Comparison of ENCODE assay signal across 16 cellular contexts in genomic region chr13:44756411-44756810, GRCh38.
DNase-seq lines count a peak whose midpoint lies in the region; ATAC-seq and TF ChIP-seq lines count a peak whose summit lies in the region.
"Had no signal": no experiment of that assay in that cellular context is flagged by ENCODE, and none has a peak within 500 bp of the region (broad histone marks: within the 10 kb centered on the region; RNA-seq: fewer than 3 reads in every experiment).

No MANE protein-coding gene starts in this region.

- CTCF ChIA-PET in HCT116 (lab: Charles Lee), result no interaction called here
- CTCF ChIA-PET in SK-N-SH (lab: Yijun Ruan, JAX), result no interaction called here

- H2BK15ac ChIP-seq in H9 (ENCODE audit: low read depth, low read length), result no peak overlapping the region

- H3K36me3 ChIP-seq in HCT116 (ENCODE audit: control insufficient read depth in 1 of 2, insufficient read depth in 2 of 2, low read length in 2 of 2), result no peaks in the 10 kb centered on the region
- H3K36me3 ChIP-seq in SK-N-SH (replicated peaks in 1 of 2; ENCODE audit: control insufficient read depth in 1 of 2, insufficient read depth in 2 of 2, low read length in 1 of 2), result no peaks in the 10 kb centered on the region
- H3K36me3 ChIP-seq in skeletal muscle tissue (ENCODE audit: control insufficient read depth in 3 of 3, insufficient read depth in 3 of 3, low read length in 3 of 3), result no peaks in the 10 kb centered on the region

- TF ChIP-seq CTCF in HCT116 (IDR thresholded peaks at IDR 0.05 in 2 of 3, conservative IDR thresholded peaks at IDR 0.05 in 1 of 3; ENCODE audit: borderline replicate concordance in 1 of 3, insufficient read depth in 1 of 3, low read depth in 2 of 3, low read length in 2 of 3), result no peak
- no peak for TF ChIP-seq CTCF in SK-N-SH (IDR thresholded peaks at IDR 0.05)
- no peak for TF ChIP-seq CTCF in fibroblast of villous mesenchyme (IDR thresholded peaks at IDR 0.05; ENCODE audit: insufficient read depth, low read depth, low read length)
- no peak for TF ChIP-seq CTCF in H9 (conservative IDR thresholded peaks at IDR 0.05)

- no TSS peak for BruUV-seq in HCT116 (replicated peaks; lab: Mats Ljungman, UMichigan)

- whole genome bisulfite sequencing in SK-N-SH (ENCODE audit: low lambda C conversion rate), result 23% methylated on average over 3 of the region's 3 CpGs
- no CpG with 5 or more reads among the region's 3 CpGs for WGBS in H9 (ENCODE audit: extremely low coverage, insufficient read length, low lambda C conversion rate)

- no peak overlapping the region for H3K4me3 ChIP-seq in HCT116 (replicated peaks in 1 of 2; ENCODE audit: low read depth in 1 of 2, low read length in 2 of 2)
- H3K4me3 ChIP-seq in SK-N-SH (ENCODE audit: low read depth in 2 of 2, low read length in 1 of 2), result no peak overlapping the region
- H3K4me3 ChIP-seq in fibroblast of villous mesenchyme (ENCODE audit: low read depth, low read length), result no peak overlapping the region
- no peak overlapping the region for H3K4me3 ChIP-seq in skeletal muscle tissue (ENCODE audit: low read length in 3 of 3)
- H3K4me3 ChIP-seq: dorsolateral prefrontal cortex had no signal

- no peaks in the 10 kb centered on the region for H3K79me1 ChIP-seq in H9 (ENCODE audit: insufficient read depth, low read depth, low read length, poor library complexity, severe bottlenecking)

- ATAC-seq in HCT116 (no peak), HG02870 (IDR thresholded peaks at IDR 0.05; ENCODE audit: unreplicated experiment) (no peak)
- ATAC-seq: activated CD4-positive, alpha-beta T cell treated with anti-CD3 and anti-CD28 coated beads for 36 hours; right cardiac atrium had no signal

- H3K18ac ChIP-seq in H9 (ENCODE audit: insufficient read length, low read depth, low read length), result no peak overlapping the region

- intact Hi-C loops in HCT116 (cut with micrococcal nuclease), result no loop called here

- DNase-seq in HCT116 (ENCODE audit: low read depth, low spot score) (no peak), SK-N-SH (no peak), fibroblast of villous mesenchyme (ENCODE audit: low read depth) (peak; percentile 27), SHP77 (lab: John Stamatoyannopoulos, UW) (no peak), amygdala (lab: John Stamatoyannopoulos, UW) (no peak), H9 (no peak)
- DNase-seq: activated CD4-positive, alpha-beta T cell treated with anti-CD3 and anti-CD28 coated beads for 36 hours; activated naive CD4-positive, alpha-beta T cell; dorsolateral prefrontal cortex; NCI-H2029 treated with DMSO at 0.1 percent for 48 hours; NCI-H510A; right cardiac atrium; stimulated activated CD4-positive, alpha-beta T cell treated with anti-CD3 and anti-CD28 coated beads, Interleukin-4, amount 100 ng/mL, for 1 hour had no signal

- no peak overlapping the region for H3K4ac ChIP-seq in H9 (ENCODE audit: low read depth, low read length)

- no peak overlapping the region for H3K27ac Mint-ChIP-seq in H9
- H3K27ac Mint-ChIP-seq: activated CD4-positive, alpha-beta T cell treated with anti-CD3 and anti-CD28 coated beads for 36 hours; memory B cell had no signal

- H3K27me3 ChIP-seq in HCT116 (ENCODE audit: insufficient read depth, low read length), result no peaks in the 10 kb centered on the region
- no peaks in the 10 kb centered on the region for H3K27me3 ChIP-seq in SK-N-SH (ENCODE audit: insufficient read depth)
- no peaks in the 10 kb centered on the region for H3K27me3 ChIP-seq in skeletal muscle tissue (ENCODE audit: control insufficient read depth in 3 of 3, insufficient read depth in 3 of 3, low read length in 3 of 3)
- no peaks in the 10 kb centered on the region for H3K27me3 ChIP-seq in H9 (ENCODE audit: insufficient read depth, low read length)
- H3K27me3 ChIP-seq: dorsolateral prefrontal cortex had no signal

- RAD21 ChIA-PET in HCT116 (lab: Charles Lee; ENCODE audit: low non-redundant PET in 1 of 2, low total read pairs in 2 of 2, uncharacterized antibody in 2 of 2, unreplicated experiment in 2 of 2), result no interaction called here

- no peak overlapping the region for H4K91ac ChIP-seq in H9 (ENCODE audit: insufficient read length, low read depth, low read length)

- no peaks in the 10 kb centered on the region for H3K79me2 ChIP-seq in HCT116 (ENCODE audit: insufficient read depth, low read length)
- no peaks in the 10 kb centered on the region for H3K79me2 ChIP-seq in SK-N-SH (ENCODE audit: insufficient read depth)
- H3K79me2 ChIP-seq in H9 (ENCODE audit: insufficient read depth, low read length), result no peaks in the 10 kb centered on the region

- H3K23me2 ChIP-seq in H9 (ENCODE audit: insufficient read length, low read depth, low read length, poor library complexity, severe bottlenecking), result no peaks in the 10 kb centered on the region

- H3K14ac ChIP-seq in H9 (ENCODE audit: insufficient read depth, low read length), result no peak overlapping the region

- H2AK5ac ChIP-seq in H9 (ENCODE audit: insufficient read length, low read length), result no peak overlapping the region

- no peaks in the 10 kb centered on the region for H4K20me1 ChIP-seq in HCT116 (ENCODE audit: insufficient read depth)
- no peaks in the 10 kb centered on the region for H4K20me1 ChIP-seq in SK-N-SH (ENCODE audit: insufficient read depth)
- H4K20me1 ChIP-seq in H9 (ENCODE audit: control insufficient read depth, insufficient read depth, insufficient read length), result no peaks in the 10 kb centered on the region

- H3F3A ChIP-seq in SK-N-SH (replicated peaks; ENCODE audit: insufficient read depth), result peaks cover 30% of the 10 kb centered on the region

- H2BK12ac ChIP-seq in H9 (ENCODE audit: insufficient read length, low read depth, low read length), result no peak overlapping the region

- POLR2A ChIA-PET in HCT116 (lab: Charles Lee), result no interaction called here
- POLR2A ChIA-PET in SK-N-SH (lab: Yijun Ruan, JAX), result interaction anchor here (0.6 kb wide), 1 partner anchor 237 kb away, joined by 3 read pairs; no protein-coding TSS in a partner anchor

- no peaks in the 10 kb centered on the region for H3K27me3 Mint-ChIP-seq in H9 (ENCODE audit: low read depth)

- peaks cover 8 to 15% of the 10 kb centered on the region in 2 experiments for H3K4me1 Mint-ChIP-seq in H9
- H3K4me1 Mint-ChIP-seq: memory B cell had no signal

- H3K4me1 ChIP-seq in HCT116 (ENCODE audit: control insufficient read depth in 1 of 2, insufficient read depth in 2 of 2, low read length in 2 of 2), result peaks cover 6 to 38% of the 10 kb centered on the region in 2 experiments; a peak in 3 of 4 replicates
- H3K4me1 ChIP-seq in SK-N-SH (ENCODE audit: control insufficient read depth in 1 of 2, insufficient read depth in 2 of 2, low read depth in 1 of 2, low read length in 1 of 2), result peaks cover 29 to 33% of the 10 kb centered on the region in 2 experiments
- H3K4me1 ChIP-seq in skeletal muscle tissue (ENCODE audit: control insufficient read depth in 3 of 3, insufficient read depth in 3 of 3, low read length in 3 of 3), result peaks cover 29 to 41% (median 31%) of the 10 kb centered on the region in 3 donors
- no peaks in the 10 kb centered on the region for H3K4me1 ChIP-seq in H9 (ENCODE audit: insufficient read depth, low read length)

- no peak overlapping the region for H3K56ac ChIP-seq in H9 (ENCODE audit: insufficient read length, low read depth, low read length)

- H3K9me3 ChIP-seq in HCT116 (ENCODE audit: control insufficient read depth in 1 of 2, insufficient read depth in 1 of 2, low read depth in 1 of 2, low read length in 2 of 2) (no peaks in the 10 kb centered on the region), SK-N-SH (no peaks in the 10 kb centered on the region), skeletal muscle tissue (ENCODE audit: control insufficient read depth in 3 of 3, low read length in 3 of 3) (no peaks in the 10 kb centered on the region), H9 (ENCODE audit: control insufficient read depth, low read depth, low read length) (no peaks in the 10 kb centered on the region)

- no peak overlapping the region for H4K5ac ChIP-seq in H9 (ENCODE audit: insufficient read length, low read depth, low read length)

- no peak overlapping the region for H3K9ac ChIP-seq in HCT116 (ENCODE audit: low read length)
- peak overlapping the region; percentile 16 for H3K9ac ChIP-seq in SK-N-SH
- H3K9ac ChIP-seq in skeletal muscle tissue (ENCODE audit: low read depth in 1 of 3, low read length in 3 of 3), result no peak overlapping the region
- no peak overlapping the region for H3K9ac ChIP-seq in H9 (ENCODE audit: extremely low read depth, insufficient read length, low read length)

- no peaks in the 10 kb centered on the region; a peak in 1 of 5 replicates for H3K9me3 Mint-ChIP-seq in H9
- H3K9me3 Mint-ChIP-seq: memory B cell had no signal

- no peak overlapping the region for H3K27ac ChIP-seq in HCT116 (ENCODE audit: low read depth, low read length)
- H3K27ac ChIP-seq in SK-N-SH (ENCODE audit: low read depth in 2 of 2, low read length in 1 of 2), result peak overlapping the region; percentile 64 to 69; a peak in 3 of 4 replicates
- peak overlapping the region; percentile 22 for H3K27ac ChIP-seq in skeletal muscle tissue (ENCODE audit: low read depth, low read length)
- no peak overlapping the region for H3K27ac ChIP-seq in H9 (ENCODE audit: insufficient read length, low read depth, low read length)
- H3K27ac ChIP-seq: dorsolateral prefrontal cortex had no signal

- peak; percentile 20 to 42; a peak in 1 of 4 replicates for TF ChIP-seq EP300 in SK-N-SH (IDR thresholded peaks at IDR 0.05; ENCODE audit: borderline replicate concordance in 1 of 2, low read depth in 1 of 2, low read length in 1 of 2)

- no peak overlapping the region for H2BK120ac ChIP-seq in H9 (ENCODE audit: low read depth, low read length, poor library complexity, severe bottlenecking)

- no peak overlapping the region for H3K4me3 Mint-ChIP-seq in H9
- H3K4me3 Mint-ChIP-seq: activated CD4-positive, alpha-beta T cell treated with anti-CD3 and anti-CD28 coated beads for 36 hours; memory B cell had no signal

- H2AFZ ChIP-seq in HCT116 (ENCODE audit: low read depth, low read length, poor library complexity, severe bottlenecking) (peak overlapping the region; percentile 55), SK-N-SH (ENCODE audit: low read depth) (0 out of 2 replicates have a peak overlapping the region, but pooled peaks have one; percentile 20), H9 (ENCODE audit: low read length) (no peak overlapping the region)

- no peak overlapping the region for H2BK5ac ChIP-seq in H9 (ENCODE audit: insufficient read length, low read length)

- no peak overlapping the region for H2BK20ac ChIP-seq in H9 (ENCODE audit: low read depth, low read length, poor library complexity, severe bottlenecking)

- H3K9me2 ChIP-seq in HCT116 (ENCODE audit: insufficient read depth), result no peaks in the 10 kb centered on the region
- H3K9me2 ChIP-seq in SK-N-SH, result no peaks in the 10 kb centered on the region

- no peak for TF ChIP-seq POLR2A in HCT116 (IDR thresholded peaks at IDR 0.05; ENCODE audit: borderline replicate concordance, extremely low read depth, insufficient read depth, insufficient read length)

- TF ChIP-seq RAD21 in HCT116 (IDR thresholded peaks at IDR 0.05; ENCODE audit: low read depth) (no peak), SK-N-SH (IDR thresholded peaks at IDR 0.05; ENCODE audit: low read length) (no peak)

- H3T11ph ChIP-seq in H9 (ENCODE audit: low read length), result no peak overlapping the region

- H4K8ac ChIP-seq in H9 (replicated peaks; ENCODE audit: insufficient read length, low read depth, low read length), result no peak overlapping the region

- no peaks in the 10 kb centered on the region for H3K36me3 Mint-ChIP-seq in H9 (ENCODE audit: insufficient read depth in 1 of 3, low read depth in 3 of 3)
- H3K36me3 Mint-ChIP-seq: memory B cell had no signal

- no peak overlapping the region for H3K23ac ChIP-seq in H9 (ENCODE audit: insufficient read length, low read depth, low read length)

- H3K4me2 ChIP-seq in HCT116 (ENCODE audit: low read length), result peak overlapping the region; percentile 30
- H3K4me2 ChIP-seq in SK-N-SH, result peak overlapping the region; percentile 9; the same call in 1 of the 2 replicates
- H3K4me2 ChIP-seq in H9 (ENCODE audit: insufficient read depth, insufficient read length, low read length), result no peak overlapping the region

Comparison
In these comparisons a context has a peak if more than half of its experiments do, and no peak if none do; other contexts are left out.
1. H3K27ac ChIP-seq: peak in SK-N-SH (2 of 2) and skeletal muscle tissue (single experiment); none in HCT116 (single experiment) and H9 (single experiment).
2. Of the 11 proteins assayed by ChIP-seq in both SK-N-SH and HCT116: peak only in SK-N-SH: JUND; only in HCT116: none; in both: none; in neither: 10.